Comparison of ENCODE assay signal across 20 cellular contexts in the genomic region with DNA sequence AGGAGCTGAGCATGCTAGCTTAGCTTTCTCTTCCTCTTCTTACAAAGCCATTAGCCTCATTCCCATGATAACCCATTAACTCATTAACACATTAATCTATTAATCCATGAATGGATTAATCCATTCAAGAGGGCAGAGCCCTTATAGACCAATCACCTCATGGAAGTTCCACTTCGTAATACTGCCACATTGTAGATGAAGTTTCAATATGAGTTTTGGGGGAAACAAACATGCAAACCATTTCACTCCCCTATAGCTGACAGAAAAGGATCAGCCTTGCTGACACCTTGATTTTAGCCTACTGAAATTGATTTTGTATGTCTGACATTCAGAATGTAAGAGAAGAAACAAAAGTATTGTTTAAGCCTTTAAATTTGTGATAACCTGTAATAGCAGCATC.
A peak's percentile ranks its signal among the peaks of the same experiment; 100 is the strongest.
DNase-seq lines count a peak whose midpoint lies in the region; ATAC-seq and TF ChIP-seq lines count a peak whose summit lies in the region.
"Had no signal": no experiment of that assay in that cellular context is flagged by ENCODE, and none has a peak within 500 bp of the region (broad histone marks: within the 10 kb centered on the region; RNA-seq: fewer than 3 reads in every experiment).

No MANE protein-coding gene starts in this region.

- H3K4me1 Mint-ChIP-seq in neural progenitor cell = no peaks in the 10 kb centered on the region
- H3K4me1 Mint-ChIP-seq: activated CD4-positive, alpha-beta T cell treated with anti-CD3 and anti-CD28 coated beads, Interleukin-2, amount 10 ng/mL, durations not matched to agents 24 days and 14 days; naive thymus-derived CD8-positive, alpha-beta T cell; stimulated activated memory B cell treated with anti-CD40 and anti-IgM and Interleukin-4, amounts not matched to agents 10 μg/mL and 1 μg/mL and 100 μg/mL, for 72 hours had no signal

- H3K4me1 ChIP-seq in neural progenitor cell = no peaks in the 10 kb centered on the region
- H3K4me1 ChIP-seq: BE2C, HAP-1, tibial nerve had no signal

- H3K9me3 ChIP-seq in neural progenitor cell (ENCODE audit: low read depth) = no peaks in the 10 kb centered on the region
- H3K9me3 ChIP-seq: BE2C, HAP-1, tibial nerve had no signal

- no peak overlapping the region for H3K4me3 ChIP-seq in neural progenitor cell
- H3K4me3 ChIP-seq: HAP-1, tibial nerve had no signal

- no peak overlapping the region for H3K27ac ChIP-seq in neural progenitor cell
- H3K27ac ChIP-seq: brain microvascular endothelial cell, tibial nerve had no signal

- no peak overlapping the region for H2AFZ ChIP-seq in neural progenitor cell (replicated peaks)

- no peak for TF ChIP-seq CTCF in neural progenitor cell (IDR thresholded peaks at IDR 0.05)

- H3K36me3 Mint-ChIP-seq in neural progenitor cell = no peaks in the 10 kb centered on the region
- H3K36me3 Mint-ChIP-seq: activated naive CD4-positive, alpha-beta T cell treated with anti-CD3 and anti-CD28 coated beads, Interleukin-2, amount 50 U/mL, for 72 hours; immature natural killer cell; naive thymus-derived CD8-positive, alpha-beta T cell; stimulated activated memory B cell treated with anti-CD40 and anti-IgM and Interleukin-4, amounts not matched to agents 10 μg/mL and 1 μg/mL and 100 μg/mL, for 72 hours had no signal

- H3K27me3 Mint-ChIP-seq in neural progenitor cell (ENCODE audit: insufficient read depth, low read depth) = no peaks in the 10 kb centered on the region
- H3K27me3 Mint-ChIP-seq: activated CD4-positive, alpha-beta T cell treated with anti-CD3 and anti-CD28 coated beads, Interleukin-2, amount 10 ng/mL, durations not matched to agents 24 days and 14 days had no signal

- intact Hi-C loops in posterior vena cava (cut with DNase I) = no loop called here

- no peaks in the 10 kb centered on the region for H3K9me3 Mint-ChIP-seq in neural progenitor cell
- H3K9me3 Mint-ChIP-seq: activated CD4-positive, alpha-beta T cell treated with anti-CD3 and anti-CD28 coated beads, Interleukin-2, amount 10 ng/mL, durations not matched to agents 24 days and 14 days; activated naive CD4-positive, alpha-beta T cell treated with anti-CD3 and anti-CD28 coated beads, Interleukin-2, amount 50 U/mL, for 72 hours; stimulated activated memory B cell treated with anti-CD40 and anti-IgM and Interleukin-4, amounts not matched to agents 10 μg/mL and 1 μg/mL and 100 μg/mL, for 72 hours had no signal

- H3F3A ChIP-seq in neural progenitor cell (ENCODE audit: low read depth) = no peaks in the 10 kb centered on the region

- no peak overlapping the region for H3K4me2 ChIP-seq in neural progenitor cell

- ATAC-seq in GM19035 (IDR thresholded peaks at IDR 0.05; ENCODE audit: unreplicated experiment) = peak; percentile 59
- ATAC-seq in HG02610 (IDR thresholded peaks at IDR 0.05; ENCODE audit: unreplicated experiment) = peak; percentile 71
- peak; percentile 71 for ATAC-seq in HG03175 (IDR thresholded peaks at IDR 0.05; ENCODE audit: unreplicated experiment)
- ATAC-seq: activated naive CD4-positive, alpha-beta T cell treated with anti-CD3 and anti-CD28 coated beads, Interleukin-2, amount 50 U/mL, for 72 hours; naive thymus-derived CD8-positive, alpha-beta T cell; stimulated activated memory B cell treated with anti-CD40 and anti-IgM and Interleukin-4, amounts not matched to agents 10 μg/mL and 1 μg/mL and 100 μg/mL, for 72 hours had no signal

- DNase-seq in inferior parietal cortex (ENCODE audit: extremely low spot score) (no peak), posterior vena cava (ENCODE audit: low spot score) (no peak), neural progenitor cell (ENCODE audit: low spot score) (no peak), SKM-1 treated with dmso at 0.1 percent for 144 hours (lab: John Stamatoyannopoulos, UW; ENCODE audit: unreplicated experiment) (no peak)
- DNase-seq: activated CD4-positive, alpha-beta T cell treated with anti-CD3 and anti-CD28 coated beads, Interleukin-2, amount 10 ng/mL, durations not matched to agents 24 days and 14 days; BE2C; brain microvascular endothelial cell; Calu3; dermis blood vessel endothelial cell; immature natural killer cell; naive thymus-derived CD8-positive, alpha-beta T cell; NCI-H1930; stimulated activated CD4-positive, alpha-beta T cell treated with anti-CD3 and anti-CD28 coated beads, Interleukin-12 subunit alpha, Interleukin-12 subunit beta, amount 100 ng/mL, for 4 hours had no signal

- no peaks in the 10 kb centered on the region for H4K20me1 ChIP-seq in neural progenitor cell (ENCODE audit: low read depth)

- H3K27me3 ChIP-seq in neural progenitor cell = no peaks in the 10 kb centered on the region
- H3K27me3 ChIP-seq: BE2C, brain microvascular endothelial cell, tibial nerve had no signal

- H3K27ac Mint-ChIP-seq in neural progenitor cell = no peak overlapping the region
- H3K27ac Mint-ChIP-seq: activated CD4-positive, alpha-beta T cell treated with anti-CD3 and anti-CD28 coated beads, Interleukin-2, amount 10 ng/mL, durations not matched to agents 24 days and 14 days; activated naive CD4-positive, alpha-beta T cell treated with anti-CD3 and anti-CD28 coated beads, Interleukin-2, amount 50 U/mL, for 72 hours; immature natural killer cell; naive thymus-derived CD8-positive, alpha-beta T cell; stimulated activated memory B cell treated with anti-CD40 and anti-IgM and Interleukin-4, amounts not matched to agents 10 μg/mL and 1 μg/mL and 100 μg/mL, for 72 hours had no signal

- H3K9ac ChIP-seq in neural progenitor cell = no peak overlapping the region

- H3K79me2 ChIP-seq in neural progenitor cell (ENCODE audit: low read depth) = no peaks in the 10 kb centered on the region

- H3K36me3 ChIP-seq in neural progenitor cell = no peaks in the 10 kb centered on the region
- H3K36me3 ChIP-seq: BE2C, brain microvascular endothelial cell, HAP-1, tibial nerve had no signal

- H3K4me3 Mint-ChIP-seq in neural progenitor cell = no peak overlapping the region
- H3K4me3 Mint-ChIP-seq: activated CD4-positive, alpha-beta T cell treated with anti-CD3 and anti-CD28 coated beads, Interleukin-2, amount 10 ng/mL, durations not matched to agents 24 days and 14 days; immature natural killer cell; naive thymus-derived CD8-positive, alpha-beta T cell; stimulated activated memory B cell treated with anti-CD40 and anti-IgM and Interleukin-4, amounts not matched to agents 10 μg/mL and 1 μg/mL and 100 μg/mL, for 72 hours had no signal
